In genomic region chr2:234671716-234672115, GRCh38 we compare ENCODE assay signal across 17 cellular contexts.
DNase-seq lines count a peak whose midpoint lies in the region; ATAC-seq, FAIRE-seq and TF ChIP-seq lines count a peak whose summit lies in the region.
"Had no signal": no experiment of that assay in that cellular context is flagged by ENCODE, and none has a peak within 500 bp of the region (broad histone marks: within the 10 kb centered on the region; RNA-seq: fewer than 3 reads in every experiment).

No MANE protein-coding gene starts in this region.

- no peak overlapping the region for H3K27ac ChIP-seq in endodermal cell (ENCODE audit: low read depth, low read length)
- H3K27ac ChIP-seq in smooth muscle cell (ENCODE audit: low read depth), result peak overlapping the region; percentile 83
- H3K27ac ChIP-seq in esophagus squamous epithelium, result no peak overlapping the region
- no peak overlapping the region for H3K27ac ChIP-seq in gastrocnemius medialis
- H3K27ac ChIP-seq: C4-2B, HL-60 had no signal

- no peak overlapping the region for H3K27ac Mint-ChIP-seq in endodermal cell
- H3K27ac Mint-ChIP-seq in nephron progenitor cell, result peak overlapping the region; percentile 28
- H3K27ac Mint-ChIP-seq: CD4-positive, alpha-beta memory T cell; IgD-negative memory B cell had no signal

- H3K9ac ChIP-seq in Loucy (ENCODE audit: low read depth, low read length, poor library complexity, severe bottlenecking), result no peak overlapping the region
- H3K9ac ChIP-seq in endodermal cell (ENCODE audit: extremely low read depth, low read length, poor library complexity, severe bottlenecking), result no peak overlapping the region
- H3K9ac ChIP-seq in smooth muscle cell (ENCODE audit: low read depth), result no peak overlapping the region

- H4K20me1 ChIP-seq in Loucy (ENCODE audit: insufficient read depth, low read length, poor library complexity, severe bottlenecking), result no peaks in the 10 kb centered on the region
- H4K20me1 ChIP-seq in smooth muscle cell (ENCODE audit: low read depth), result no peaks in the 10 kb centered on the region

- H2AFZ ChIP-seq in Loucy (ENCODE audit: low read length), result no peak overlapping the region
- no peak overlapping the region for H2AFZ ChIP-seq in smooth muscle cell (ENCODE audit: low read depth)

- no peak for FAIRE-seq in GM12891 (lab: Jason Lieb, UNC)
- FAIRE-seq: A204.1, GM12878 had no signal

- no peaks in the 10 kb centered on the region for H3K9me3 ChIP-seq in Loucy (ENCODE audit: insufficient read depth, low read depth, low read length)
- peaks cover 21% of the 10 kb centered on the region for H3K9me3 ChIP-seq in endodermal cell (ENCODE audit: control insufficient read depth, low read length)
- no peaks in the 10 kb centered on the region for H3K9me3 ChIP-seq in smooth muscle cell (replicated peaks; ENCODE audit: low read depth)
- no peaks in the 10 kb centered on the region for H3K9me3 ChIP-seq in esophagus squamous epithelium
- H3K9me3 ChIP-seq in gastrocnemius medialis, result no peaks in the 10 kb centered on the region
- H3K9me3 ChIP-seq: BE2C, HAP-1 had no signal

- H3K79me2 ChIP-seq in Loucy (ENCODE audit: insufficient read depth, low read length) (no peaks in the 10 kb centered on the region), smooth muscle cell (ENCODE audit: low read depth) (no peaks in the 10 kb centered on the region)

- intact Hi-C loops in esophagus squamous epithelium (cut with DNase I), result no loop called here
- intact Hi-C loops in gastrocnemius medialis (cut with DNase I; ENCODE audit: low total_unique reads), result no loop called here

- no peak for TF ChIP-seq POLR2A in esophagus squamous epithelium (IDR thresholded peaks at IDR 0.05)
- TF ChIP-seq POLR2A in gastrocnemius medialis (IDR thresholded peaks at IDR 0.05), result no peak
- no peak for TF ChIP-seq POLR2A in GM12891 (IDR thresholded peaks at IDR 0.05; ENCODE audit: low read depth, low read length)

- in situ Hi-C loops in gastrocnemius medialis (cut with MboI; ENCODE audit: low sequenced_read_pairs in 4 of 4), result no loop called here

- H3K27me3 Mint-ChIP-seq in endodermal cell (ENCODE audit: insufficient read depth) (peaks cover 2% of the 10 kb centered on the region), nephron progenitor cell (ENCODE audit: low read depth, poor library complexity) (peaks cover 14% of the 10 kb centered on the region)

- no peak for TF ChIP-seq CTCF in Loucy (conservative IDR thresholded peaks at IDR 0.05; ENCODE audit: low read length)
- no peak for TF ChIP-seq CTCF in endodermal cell (conservative IDR thresholded peaks at IDR 0.05)
- no peak for TF ChIP-seq CTCF in nephron progenitor cell (IDR thresholded peaks at IDR 0.05)
- no peak for TF ChIP-seq CTCF in smooth muscle cell (IDR thresholded peaks at IDR 0.05; ENCODE audit: borderline replicate concordance, insufficient read depth, poor library complexity, severe bottlenecking)
- TF ChIP-seq CTCF in esophagus squamous epithelium (IDR thresholded peaks at IDR 0.05), result no peak
- no peak for TF ChIP-seq CTCF in gastrocnemius medialis (IDR thresholded peaks at IDR 0.05 in 4 of 5, conservative IDR thresholded peaks at IDR 0.05 in 1 of 5)

- H3K4me2 ChIP-seq in Loucy (ENCODE audit: low read depth, low read length, poor library complexity, severe bottlenecking) (peak overlapping the region; percentile 3), smooth muscle cell (no peak overlapping the region)

- peaks cover 40% of the 10 kb centered on the region for H3K4me1 Mint-ChIP-seq in endodermal cell
- peaks cover 17% of the 10 kb centered on the region for H3K4me1 Mint-ChIP-seq in nephron progenitor cell
- H3K4me1 Mint-ChIP-seq: CD4-positive, alpha-beta memory T cell; IgD-negative memory B cell had no signal

- H3K36me3 ChIP-seq in Loucy (ENCODE audit: insufficient read depth, low read length) (no peaks in the 10 kb centered on the region), endodermal cell (ENCODE audit: control insufficient read depth, insufficient read depth, low read length) (no peaks in the 10 kb centered on the region), smooth muscle cell (ENCODE audit: low read depth) (no peaks in the 10 kb centered on the region), esophagus squamous epithelium (no peaks in the 10 kb centered on the region), gastrocnemius medialis (no peaks in the 10 kb centered on the region)
- H3K36me3 ChIP-seq: BE2C, HAP-1 had no signal

- 90 to 93% methylated on average over 2 to 3 of the region's 3 CpGs for WGBS in endodermal cell (ENCODE audit: insufficient coverage in 1 of 2, insufficient read length in 1 of 2), 2 experiments
- 67% methylated on average over 3 of the region's 3 CpGs for WGBS in smooth muscle cell (ENCODE audit: low lambda C conversion rate)
- WGBS in esophagus squamous epithelium, 2 donors, result 67 to 100% methylated on average over 1 to 2 of the region's 3 CpGs

- H3K4me1 ChIP-seq in Loucy (ENCODE audit: insufficient read depth, low read length, poor library complexity, severe bottlenecking) (peaks cover 13% of the 10 kb centered on the region), endodermal cell (ENCODE audit: control insufficient read depth, insufficient read depth, low read length) (peaks cover 24% of the 10 kb centered on the region), smooth muscle cell (ENCODE audit: low read depth) (peaks cover 34% of the 10 kb centered on the region), esophagus squamous epithelium (peaks cover 0 to 10% (median 0%) of the 10 kb centered on the region in 3 donors), gastrocnemius medialis (no peaks in the 10 kb centered on the region)
- H3K4me1 ChIP-seq: BE2C had no signal

- H3K4me3 ChIP-seq in Loucy (ENCODE audit: low read length, poor library complexity, severe bottlenecking) (no peak overlapping the region), endodermal cell (ENCODE audit: low read length) (no peak overlapping the region), smooth muscle cell (no peak overlapping the region), esophagus squamous epithelium (no peak overlapping the region), gastrocnemius medialis (no peak overlapping the region)
- H3K4me3 ChIP-seq: GM12878, HAP-1 had no signal

- H3K36me3 Mint-ChIP-seq in endodermal cell (ENCODE audit: low read depth), result no peaks in the 10 kb centered on the region
- no peaks in the 10 kb centered on the region for H3K36me3 Mint-ChIP-seq in nephron progenitor cell (ENCODE audit: low read depth)
- H3K36me3 Mint-ChIP-seq: CD4-positive, alpha-beta memory T cell; IgD-negative memory B cell had no signal

- H3F3A ChIP-seq in Loucy (ENCODE audit: low read depth), result no peaks in the 10 kb centered on the region
- H3F3A ChIP-seq in smooth muscle cell (ENCODE audit: low read depth), result no peaks in the 10 kb centered on the region

- DNase-seq in endodermal cell, result peak; percentile 25
- DNase-seq in nephron progenitor cell, result no peak
- DNase-seq in smooth muscle cell (lab: John Stamatoyannopoulos, UW; ENCODE audit: unreplicated experiment), result no peak
- no peak for DNase-seq in esophagus squamous epithelium (lab: John Stamatoyannopoulos, UW)
- DNase-seq in gastrocnemius medialis, result no peak
- no peak for DNase-seq in GM12891 (ENCODE audit: insufficient read length, low spot score)
- DNase-seq: BE2C; CD4-positive, alpha-beta memory T cell; DMS79; GOT3 had no signal

- no peaks in the 10 kb centered on the region for H3K9me2 ChIP-seq in Loucy (replicated peaks; ENCODE audit: low read depth, low read length)

- H3K9me3 Mint-ChIP-seq in endodermal cell (peaks cover 12% of the 10 kb centered on the region), nephron progenitor cell (peaks cover 13% of the 10 kb centered on the region)
- H3K9me3 Mint-ChIP-seq: CD4-positive, alpha-beta memory T cell; IgD-negative memory B cell had no signal

- H3K4me3 Mint-ChIP-seq in endodermal cell, result no peak overlapping the region
- H3K4me3 Mint-ChIP-seq in nephron progenitor cell, result no peak overlapping the region
- H3K4me3 Mint-ChIP-seq: CD4-positive, alpha-beta memory T cell; IgD-negative memory B cell had no signal

- ATAC-seq in gastrocnemius medialis, result no peak
- ATAC-seq: GM12878 had no signal

- no peaks in the 10 kb centered on the region for H3K27me3 ChIP-seq in Loucy (ENCODE audit: insufficient read depth, low read length, poor library complexity, severe bottlenecking)
- no peaks in the 10 kb centered on the region for H3K27me3 ChIP-seq in endodermal cell (ENCODE audit: control insufficient read depth, insufficient read depth, low read length, poor library complexity, severe bottlenecking)
- H3K27me3 ChIP-seq in smooth muscle cell (ENCODE audit: low read depth), result no peaks in the 10 kb centered on the region
- H3K27me3 ChIP-seq in esophagus squamous epithelium, result peaks cover 0 to 11% (median 0%) of the 10 kb centered on the region in 4 donors
- no peaks in the 10 kb centered on the region for H3K27me3 ChIP-seq in gastrocnemius medialis
- H3K27me3 ChIP-seq: BE2C had no signal

TF ChIP-seq in GM12891, 5 proteins besides CTCF, POLR2A, EP300 and RAD21:
- TF ChIP-seq POLR2AphosphoS5 (IDR thresholded peaks at IDR 0.05; ENCODE audit: low read depth, low read length) (no peak), TAF1 (IDR thresholded peaks at IDR 0.05; ENCODE audit: low read depth, low read length) (no peak), SPI1 (IDR thresholded peaks at IDR 0.05; ENCODE audit: low read depth, low read length) (no peak), PAX5 (IDR thresholded peaks at IDR 0.05; ENCODE audit: insufficient read depth, low read length, severe bottlenecking) (no peak), POU2F2 (IDR thresholded peaks at IDR 0.05; ENCODE audit: low read depth, low read length) (no peak)
TF ChIP-seq in GM12891: peak in this region for 0.
